1 cellular context compared by ENCODE assay signal in the genomic region with DNA sequence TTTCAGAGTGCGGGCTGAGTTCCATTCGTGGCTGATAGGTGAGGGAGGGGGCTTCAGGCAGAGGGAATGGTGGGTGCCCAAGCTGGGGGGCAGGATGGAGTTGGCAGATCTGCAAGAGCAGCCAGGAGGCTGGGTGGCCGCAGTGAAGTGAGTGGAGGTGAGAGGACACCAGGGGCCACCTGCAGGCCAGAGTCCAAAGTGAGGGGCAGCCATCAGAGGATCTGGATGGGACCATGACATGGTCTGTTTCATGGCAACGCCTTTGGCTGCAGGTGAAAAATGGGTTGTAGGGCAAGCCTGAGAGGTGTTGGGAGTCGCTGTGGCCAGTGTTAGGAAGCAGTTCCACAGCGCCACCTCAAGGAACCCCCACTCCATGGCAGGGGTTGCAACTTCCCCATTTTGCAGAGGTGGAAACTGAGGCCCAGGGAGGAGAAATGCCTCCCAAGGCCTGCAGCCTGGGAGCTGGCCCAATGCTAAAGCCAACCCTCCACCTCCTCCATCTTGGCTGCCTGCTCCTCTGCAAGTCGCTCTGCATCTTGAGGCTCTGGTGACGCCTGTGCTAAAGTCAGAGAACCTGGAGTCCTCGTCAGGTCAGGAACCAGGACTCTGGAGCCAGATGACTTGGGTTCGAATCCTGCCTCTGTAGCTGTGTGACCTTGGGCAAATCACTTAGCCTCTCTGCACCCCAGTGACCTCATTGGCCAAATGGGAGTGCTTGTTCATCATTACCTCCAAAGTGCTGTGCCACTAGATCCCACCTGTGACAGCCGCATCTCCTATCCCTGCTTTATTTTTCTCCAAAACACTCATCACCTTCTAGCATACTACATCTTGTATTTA.
TF ChIP-seq lines count a peak whose summit lies in the region.

No MANE protein-coding gene starts in this region.

TF ChIP-seq in K562, 482 proteins besides CTCF, POLR2A, EP300 and RAD21 (continued from another document and continues in another):
- TF ChIP-seq HDAC1 (IDR thresholded peaks at IDR 0.05), result 0 out of 4 replicates have a peak, but pooled peaks of 1 of the 2 experiments have one; percentile 37
- peak; percentile 87 for TF ChIP-seq ESRRA (IDR thresholded peaks at IDR 0.05; ENCODE audit: borderline replicate concordance, low read depth)
- TF ChIP-seq ZKSCAN1 (IDR thresholded peaks at IDR 0.05; ENCODE audit: low read depth, low read length), result peak; percentile 62; the same call in 1 of the 2 replicates
- TF ChIP-seq ZNF197 (CRISPR knock-in tag; IDR thresholded peaks at IDR 0.05; ENCODE audit: low read depth), result no peak
- TF ChIP-seq C11orf30 (IDR thresholded peaks at IDR 0.05; ENCODE audit: low read depth), result no peak
- TF ChIP-seq NR2C1 (IDR thresholded peaks at IDR 0.05), result no peak
- no peak for TF ChIP-seq NR2C1 (tag; IDR thresholded peaks at IDR 0.05)
- 0 out of 2 replicates have a peak, but pooled peaks have one; percentile 44 for TF ChIP-seq STAG1 (CRISPR knock-in tag; IDR thresholded peaks at IDR 0.05; ENCODE audit: borderline replicate concordance)
- no peak for TF ChIP-seq FOXM1 (IDR thresholded peaks at IDR 0.05; ENCODE audit: low read depth)
- no peak for TF ChIP-seq FOXM1 (CRISPR knock-in tag; IDR thresholded peaks at IDR 0.05; ENCODE audit: low read depth)
- no peak for TF ChIP-seq ZNF707 (CRISPR knock-in tag; conservative IDR thresholded peaks at IDR 0.05)
- TF ChIP-seq, protein P1, sequence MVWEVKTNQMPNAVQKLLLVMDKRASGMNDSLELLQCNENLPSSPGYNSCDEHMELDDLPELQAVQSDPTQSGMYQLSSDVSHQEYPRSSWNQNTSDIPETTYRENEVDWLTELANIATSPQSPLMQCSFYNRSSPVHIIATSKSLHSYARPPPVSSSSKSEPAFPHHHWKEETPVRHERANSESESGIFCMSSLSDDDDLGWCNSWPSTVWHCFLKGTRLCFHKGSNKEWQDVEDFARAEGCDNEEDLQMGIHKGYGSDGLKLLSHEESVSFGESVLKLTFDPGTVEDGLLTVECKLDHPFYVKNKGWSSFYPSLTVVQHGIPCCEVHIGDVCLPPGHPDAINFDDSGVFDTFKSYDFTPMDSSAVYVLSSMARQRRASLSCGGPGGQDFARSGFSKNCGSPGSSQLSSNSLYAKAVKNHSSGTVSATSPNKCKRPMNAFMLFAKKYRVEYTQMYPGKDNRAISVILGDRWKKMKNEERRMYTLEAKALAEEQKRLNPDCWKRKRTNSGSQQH (CRISPR knock-in tag; IDR thresholded peaks at IDR 0.05), result no peak
- no peak for TF ChIP-seq ZFP1 (CRISPR knock-in tag; IDR thresholded peaks at IDR 0.05)
- TF ChIP-seq ZNF184 (CRISPR knock-in tag; IDR thresholded peaks at IDR 0.05), result no peak
- TF ChIP-seq HNRNPLL (IDR thresholded peaks at IDR 0.05; ENCODE audit: low read depth, low read length, poor library complexity, severe bottlenecking), result no peak
- TF ChIP-seq RBFOX2 (IDR thresholded peaks at IDR 0.05; ENCODE audit: low read depth, low read length), result no peak
- TF ChIP-seq TCF3 (CRISPR knock-in tag; IDR thresholded peaks at IDR 0.05), result no peak
- no peak for TF ChIP-seq STAT5A (IDR thresholded peaks at IDR 0.05; ENCODE audit: borderline replicate concordance, low read length)
- TF ChIP-seq, protein P2, sequence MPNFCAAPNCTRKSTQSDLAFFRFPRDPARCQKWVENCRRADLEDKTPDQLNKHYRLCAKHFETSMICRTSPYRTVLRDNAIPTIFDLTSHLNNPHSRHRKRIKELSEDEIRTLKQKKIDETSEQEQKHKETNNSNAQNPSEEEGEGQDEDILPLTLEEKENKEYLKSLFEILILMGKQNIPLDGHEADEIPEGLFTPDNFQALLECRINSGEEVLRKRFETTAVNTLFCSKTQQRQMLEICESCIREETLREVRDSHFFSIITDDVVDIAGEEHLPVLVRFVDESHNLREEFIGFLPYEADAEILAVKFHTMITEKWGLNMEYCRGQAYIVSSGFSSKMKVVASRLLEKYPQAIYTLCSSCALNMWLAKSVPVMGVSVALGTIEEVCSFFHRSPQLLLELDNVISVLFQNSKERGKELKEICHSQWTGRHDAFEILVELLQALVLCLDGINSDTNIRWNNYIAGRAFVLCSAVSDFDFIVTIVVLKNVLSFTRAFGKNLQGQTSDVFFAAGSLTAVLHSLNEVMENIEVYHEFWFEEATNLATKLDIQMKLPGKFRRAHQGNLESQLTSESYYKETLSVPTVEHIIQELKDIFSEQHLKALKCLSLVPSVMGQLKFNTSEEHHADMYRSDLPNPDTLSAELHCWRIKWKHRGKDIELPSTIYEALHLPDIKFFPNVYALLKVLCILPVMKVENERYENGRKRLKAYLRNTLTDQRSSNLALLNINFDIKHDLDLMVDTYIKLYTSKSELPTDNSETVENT (CRISPR knock-in tag; IDR thresholded peaks at IDR 0.05), result no peak
- TF ChIP-seq CBX3 (IDR thresholded peaks at IDR 0.05; ENCODE audit: borderline replicate concordance in 1 of 2, low read length in 2 of 2), result peak in 1 of 2 experiments; percentile 87; a peak in 1 of 3 replicates
- TF ChIP-seq, protein P3, sequence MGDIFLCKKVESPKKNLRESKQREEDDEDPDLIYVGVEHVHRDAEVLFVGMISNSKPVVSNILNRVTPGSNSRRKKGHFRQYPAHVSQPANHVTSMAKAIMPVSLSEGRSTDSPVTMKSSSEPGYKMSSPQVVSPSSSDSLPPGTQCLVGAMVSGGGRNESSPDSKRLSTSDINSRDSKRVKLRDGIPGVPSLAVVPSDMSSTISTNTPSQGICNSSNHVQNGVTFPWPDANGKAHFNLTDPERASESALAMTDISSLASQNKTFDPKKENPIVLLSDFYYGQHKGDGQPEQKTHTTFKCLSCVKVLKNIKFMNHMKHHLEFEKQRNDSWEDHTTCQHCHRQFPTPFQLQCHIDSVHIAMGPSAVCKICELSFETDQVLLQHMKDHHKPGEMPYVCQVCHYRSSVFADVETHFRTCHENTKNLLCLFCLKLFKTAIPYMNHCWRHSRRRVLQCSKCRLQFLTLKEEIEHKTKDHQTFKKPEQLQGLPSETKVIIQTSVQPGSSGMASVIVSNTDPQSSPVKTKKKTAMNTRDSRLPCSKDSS (IDR thresholded peaks at IDR 0.05; ENCODE audit: low read depth, partially characterized antibody), result no peak
- no peak for TF ChIP-seq RHOXF2B (CRISPR knock-in tag; conservative IDR thresholded peaks at IDR 0.05)
- TF ChIP-seq, protein P4, sequence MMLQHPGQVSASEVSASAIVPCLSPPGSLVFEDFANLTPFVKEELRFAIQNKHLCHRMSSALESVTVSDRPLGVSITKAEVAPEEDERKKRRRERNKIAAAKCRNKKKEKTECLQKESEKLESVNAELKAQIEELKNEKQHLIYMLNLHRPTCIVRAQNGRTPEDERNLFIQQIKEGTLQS (IDR thresholded peaks at IDR 0.05), result no peak
- TF ChIP-seq, protein P4 (CRISPR knock-in tag; conservative IDR thresholded peaks at IDR 0.05), result no peak
- no peak for TF ChIP-seq BDP1 (IDR thresholded peaks at IDR 0.05; ENCODE audit: insufficient read depth, insufficient read length)
- TF ChIP-seq HNRNPUL1 (IDR thresholded peaks at IDR 0.05; ENCODE audit: low read length), result no peak
- TF ChIP-seq FOXK2 (conservative IDR thresholded peaks at IDR 0.05 in 1 of 2, IDR thresholded peaks at IDR 0.05 in 1 of 2; ENCODE audit: low read depth in 2 of 2), result no peak
- TF ChIP-seq, protein P5, sequence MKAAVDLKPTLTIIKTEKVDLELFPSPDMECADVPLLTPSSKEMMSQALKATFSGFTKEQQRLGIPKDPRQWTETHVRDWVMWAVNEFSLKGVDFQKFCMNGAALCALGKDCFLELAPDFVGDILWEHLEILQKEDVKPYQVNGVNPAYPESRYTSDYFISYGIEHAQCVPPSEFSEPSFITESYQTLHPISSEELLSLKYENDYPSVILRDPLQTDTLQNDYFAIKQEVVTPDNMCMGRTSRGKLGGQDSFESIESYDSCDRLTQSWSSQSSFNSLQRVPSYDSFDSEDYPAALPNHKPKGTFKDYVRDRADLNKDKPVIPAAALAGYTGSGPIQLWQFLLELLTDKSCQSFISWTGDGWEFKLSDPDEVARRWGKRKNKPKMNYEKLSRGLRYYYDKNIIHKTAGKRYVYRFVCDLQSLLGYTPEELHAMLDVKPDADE (conservative IDR thresholded peaks at IDR 0.05; ENCODE audit: control insufficient read depth, low read depth, low read length), result no peak
- TF ChIP-seq PYGO2 (tag; IDR thresholded peaks at IDR 0.05), result no peak
- TF ChIP-seq TAF7 (tag; IDR thresholded peaks at IDR 0.05), result 0 out of 2 replicates have a peak, but pooled peaks have one; percentile 19
- TF ChIP-seq, protein P6, sequence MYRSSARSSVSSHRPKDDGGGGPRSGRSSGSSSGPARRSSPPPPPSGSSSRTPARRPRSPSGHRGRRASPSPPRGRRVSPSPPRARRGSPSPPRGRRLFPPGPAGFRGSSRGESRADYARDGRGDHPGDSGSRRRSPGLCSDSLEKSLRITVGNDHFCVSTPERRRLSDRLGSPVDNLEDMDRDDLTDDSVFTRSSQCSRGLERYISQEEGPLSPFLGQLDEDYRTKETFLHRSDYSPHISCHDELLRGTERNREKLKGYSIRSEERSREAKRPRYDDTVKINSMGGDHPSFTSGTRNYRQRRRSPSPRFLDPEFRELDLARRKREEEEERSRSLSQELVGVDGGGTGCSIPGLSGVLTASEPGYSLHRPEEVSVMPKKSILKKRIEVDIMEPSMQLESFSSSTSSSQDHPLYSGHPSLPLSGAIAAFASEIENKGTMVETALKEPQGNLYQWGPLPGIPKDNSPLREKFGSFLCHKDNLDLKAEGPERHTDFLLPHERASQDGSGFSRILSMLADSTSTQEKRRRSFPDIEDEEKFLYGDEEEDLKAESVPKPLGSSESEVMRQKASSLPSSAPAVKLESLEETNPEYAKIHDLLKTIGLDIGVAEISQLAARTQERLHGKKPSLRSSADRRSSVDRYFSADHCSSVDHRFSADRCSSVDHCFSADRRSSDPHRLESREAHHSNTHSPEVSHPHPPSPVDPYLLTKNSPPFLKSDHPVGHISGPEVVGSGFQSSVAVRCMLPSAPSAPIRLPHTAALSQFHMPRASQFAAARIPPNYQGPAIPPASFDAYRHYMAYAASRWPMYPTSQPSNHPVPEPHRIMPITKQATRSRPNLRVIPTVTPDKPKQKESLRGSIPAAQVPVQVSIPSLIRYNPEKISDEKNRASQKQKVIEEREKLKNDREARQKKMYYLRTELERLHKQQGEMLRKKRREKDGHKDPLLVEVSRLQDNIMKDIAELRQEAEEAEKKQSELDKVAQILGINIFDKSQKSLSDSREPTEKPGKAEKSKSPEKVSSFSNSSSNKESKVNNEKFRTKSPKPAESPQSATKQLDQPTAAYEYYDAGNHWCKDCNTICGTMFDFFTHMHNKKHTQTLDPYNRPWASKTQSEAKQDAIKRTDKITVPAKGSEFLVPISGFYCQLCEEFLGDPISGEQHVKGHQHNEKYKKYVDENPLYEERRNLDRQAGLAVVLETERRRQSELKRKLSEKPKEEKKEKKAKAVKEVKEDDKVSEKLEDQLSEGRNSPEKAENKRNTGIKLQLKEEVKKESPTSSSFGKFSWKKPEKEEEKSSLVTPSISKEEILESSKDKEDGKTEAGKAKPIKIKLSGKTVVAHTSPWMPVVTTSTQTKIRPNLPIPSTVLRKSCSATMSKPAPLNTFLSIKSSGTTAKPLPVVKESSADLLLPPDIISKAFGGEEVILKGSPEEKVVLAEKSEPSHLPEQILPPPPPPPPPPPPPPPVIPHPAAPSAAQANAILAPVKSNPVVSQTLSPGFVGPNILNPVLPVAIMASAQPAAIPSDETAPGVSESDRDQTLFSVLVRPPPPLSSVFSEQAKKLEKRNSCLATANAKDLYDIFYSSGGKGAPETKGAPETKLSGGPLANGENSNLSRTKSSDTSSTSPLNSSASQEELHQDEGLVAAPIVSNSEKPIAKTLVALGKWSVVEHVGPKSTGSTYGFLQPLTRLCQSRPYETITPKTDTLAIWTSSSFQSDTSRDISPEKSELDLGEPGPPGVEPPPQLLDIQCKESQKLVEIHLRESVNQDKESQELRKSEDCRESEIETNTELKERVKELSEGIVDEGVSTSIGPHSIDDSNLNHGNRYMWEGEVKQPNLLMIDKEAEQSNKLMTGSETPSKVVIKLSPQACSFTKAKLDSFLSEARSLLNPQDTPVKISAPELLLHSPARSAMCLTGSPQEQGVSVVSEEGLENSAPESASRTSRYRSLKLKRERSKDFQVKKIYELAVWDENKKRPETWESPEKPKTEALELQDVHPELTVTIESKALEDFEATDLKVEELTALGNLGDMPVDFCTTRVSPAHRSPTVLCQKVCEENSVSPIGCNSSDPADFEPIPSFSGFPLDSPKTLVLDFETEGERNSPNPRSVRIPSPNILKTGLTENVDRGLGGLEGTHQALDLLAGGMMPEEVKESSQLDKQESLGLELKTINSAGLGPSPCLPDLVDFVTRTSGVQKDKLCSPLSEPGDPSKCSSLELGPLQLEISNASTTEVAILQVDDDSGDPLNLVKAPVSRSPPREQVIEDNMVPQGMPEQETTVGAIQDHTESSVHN (IDR thresholded peaks at IDR 0.05; ENCODE audit: borderline replicate concordance in 1 of 2, low read depth in 1 of 2), result no peak
- TF ChIP-seq, protein P7, sequence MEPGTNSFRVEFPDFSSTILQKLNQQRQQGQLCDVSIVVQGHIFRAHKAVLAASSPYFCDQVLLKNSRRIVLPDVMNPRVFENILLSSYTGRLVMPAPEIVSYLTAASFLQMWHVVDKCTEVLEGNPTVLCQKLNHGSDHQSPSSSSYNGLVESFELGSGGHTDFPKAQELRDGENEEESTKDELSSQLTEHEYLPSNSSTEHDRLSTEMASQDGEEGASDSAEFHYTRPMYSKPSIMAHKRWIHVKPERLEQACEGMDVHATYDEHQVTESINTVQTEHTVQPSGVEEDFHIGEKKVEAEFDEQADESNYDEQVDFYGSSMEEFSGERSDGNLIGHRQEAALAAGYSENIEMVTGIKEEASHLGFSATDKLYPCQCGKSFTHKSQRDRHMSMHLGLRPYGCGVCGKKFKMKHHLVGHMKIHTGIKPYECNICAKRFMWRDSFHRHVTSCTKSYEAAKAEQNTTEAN (CRISPR knock-in tag; IDR thresholded peaks at IDR 0.05), result no peak
- TF ChIP-seq ERF (CRISPR knock-in tag; IDR thresholded peaks at IDR 0.05), result no peak
- TF ChIP-seq, protein P8, sequence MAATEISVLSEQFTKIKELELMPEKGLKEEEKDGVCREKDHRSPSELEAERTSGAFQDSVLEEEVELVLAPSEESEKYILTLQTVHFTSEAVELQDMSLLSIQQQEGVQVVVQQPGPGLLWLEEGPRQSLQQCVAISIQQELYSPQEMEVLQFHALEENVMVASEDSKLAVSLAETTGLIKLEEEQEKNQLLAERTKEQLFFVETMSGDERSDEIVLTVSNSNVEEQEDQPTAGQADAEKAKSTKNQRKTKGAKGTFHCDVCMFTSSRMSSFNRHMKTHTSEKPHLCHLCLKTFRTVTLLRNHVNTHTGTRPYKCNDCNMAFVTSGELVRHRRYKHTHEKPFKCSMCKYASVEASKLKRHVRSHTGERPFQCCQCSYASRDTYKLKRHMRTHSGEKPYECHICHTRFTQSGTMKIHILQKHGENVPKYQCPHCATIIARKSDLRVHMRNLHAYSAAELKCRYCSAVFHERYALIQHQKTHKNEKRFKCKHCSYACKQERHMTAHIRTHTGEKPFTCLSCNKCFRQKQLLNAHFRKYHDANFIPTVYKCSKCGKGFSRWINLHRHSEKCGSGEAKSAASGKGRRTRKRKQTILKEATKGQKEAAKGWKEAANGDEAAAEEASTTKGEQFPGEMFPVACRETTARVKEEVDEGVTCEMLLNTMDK (IDR thresholded peaks at IDR 0.05; ENCODE audit: borderline replicate concordance, insufficient read depth, low read depth, low read length, poor library complexity, severe bottlenecking), result no peak
